10 cellular contexts compared by ENCODE assay signal in the genomic region with DNA sequence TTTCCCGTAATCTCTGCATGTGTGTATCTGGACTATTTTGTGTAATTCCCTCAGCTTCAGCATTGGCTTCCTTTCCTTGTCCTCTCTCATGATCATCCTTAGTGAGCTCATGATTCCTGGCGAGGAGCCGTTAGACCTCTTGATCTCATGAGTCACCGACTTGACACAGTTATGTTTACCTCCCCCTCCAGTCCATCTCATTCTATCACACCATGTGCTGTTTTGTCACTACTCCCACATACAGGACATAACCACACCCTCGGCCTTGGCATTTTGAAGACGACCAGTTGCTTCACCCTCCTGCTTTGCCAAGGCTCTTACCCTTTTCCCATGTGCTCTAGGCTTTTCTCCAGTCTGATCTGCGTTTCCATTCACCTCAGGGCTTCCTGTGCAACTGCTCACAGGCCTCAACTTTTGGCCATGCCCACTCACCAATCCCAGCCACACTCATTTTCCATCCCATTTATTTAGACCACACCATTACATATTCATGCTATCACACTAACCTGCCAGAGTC. TPM values are rescaled to one million over a fixed set of nuclear protein-coding genes. Genes with fewer than 3 reads are reported as not detected.
DNase-seq lines count a peak whose midpoint lies in the region; ATAC-seq and TF ChIP-seq lines count a peak whose summit lies in the region.
"Had no signal": no experiment of that assay in that cellular context is flagged by ENCODE, and none has a peak within 500 bp of the region (broad histone marks: within the 10 kb centered on the region; RNA-seq: fewer than 3 reads in every experiment).

No MANE protein-coding gene starts in this region.

- peak overlapping the region in 2 of 4 donors; percentile 6 to 35 for H3K27ac ChIP-seq in body of pancreas
- H3K27ac ChIP-seq: BLaER1 had no signal

- peaks cover 0 to 2% of the 10 kb centered on the region in 2 donors for H3K36me3 ChIP-seq in body of pancreas (replicated peaks in 1 of 2; ENCODE audit: insufficient read depth in 1 of 2, low read depth in 2 of 2)

- ATAC-seq in body of pancreas: peak; percentile 88

- no peak for TF ChIP-seq POLR2A in body of pancreas (IDR thresholded peaks at IDR 0.05)

- CTCF ChIA-PET in activated naive CD4-positive, alpha-beta T cell treated with anti-CD3 and anti-CD28 coated beads for 36 hours (lab: Charles Lee): no interaction called here

- intact Hi-C loops in body of pancreas (cut with DNase I): no loop called here
- intact Hi-C loops in activated naive CD4-positive, alpha-beta T cell treated with anti-CD3 and anti-CD28 coated beads for 36 hours (cut with micrococcal nuclease): no loop called here
- intact Hi-C loops in activated T-helper 2 cell treated with anti-CD3 and anti-CD28 coated beads, Interferon-gamma antibody, Interleukin-2, Interleukin-4, amounts not matched to agents 10 μg/mL and 5 μg/mL and 100 μg/mL, durations not matched to agents 14 hours and 24 hours and 36 hours (cut with micrococcal nuclease): no loop called here

- 49 to 68% methylated on average over 7 of the region's 7 CpGs for WGBS in body of pancreas, 2 donors

- H3K27me3 Mint-ChIP-seq in activated naive CD4-positive, alpha-beta T cell treated with anti-CD3 and anti-CD28 coated beads for 36 hours (ENCODE audit: low read depth): no peaks in the 10 kb centered on the region
- no peaks in the 10 kb centered on the region for H3K27me3 Mint-ChIP-seq in activated T-helper 2 cell treated with anti-CD3 and anti-CD28 coated beads, Interferon-gamma antibody, Interleukin-2, Interleukin-4, amounts not matched to agents 10 μg/mL and 5 μg/mL and 100 μg/mL, durations not matched to agents 14 hours and 24 hours and 36 hours (ENCODE audit: low read depth)
- H3K27me3 Mint-ChIP-seq: activated naive CD8-positive, alpha-beta T cell treated with anti-CD3 and anti-CD28 coated beads, Interleukin-2, amount 10 ng/mL, durations not matched to agents 7 days and 5 days had no signal

- peak; percentile 17 to 36 for DNase-seq in SHP77 (lab: John Stamatoyannopoulos, UW)
- DNase-seq in SHP77 treated with DMSO at 0.1 percent for 48 hours (lab: John Stamatoyannopoulos, UW): no peak
- DNase-seq in body of pancreas: peak; percentile 59 to 87 (median 70)
- DNase-seq in kidney glomerular epithelial cell (lab: John Stamatoyannopoulos, UW): peak; percentile 97
- peak; percentile 77 for DNase-seq in ureter (ENCODE audit: low spot score)
- DNase-seq in activated naive CD4-positive, alpha-beta T cell treated with anti-CD3 and anti-CD28 coated beads for 36 hours: no peak
- no peak for DNase-seq in activated T-helper 2 cell treated with anti-CD3 and anti-CD28 coated beads, Interferon-gamma antibody, Interleukin-2, Interleukin-4, amounts not matched to agents 10 μg/mL and 5 μg/mL and 100 μg/mL, durations not matched to agents 14 hours and 24 hours and 36 hours (ENCODE audit: low spot score)
- DNase-seq in effector CD8-positive, alpha-beta T cell (lab: John Stamatoyannopoulos, UW): no peak
- DNase-seq: activated naive CD8-positive, alpha-beta T cell treated with anti-CD3 and anti-CD28 coated beads, Interleukin-2, amount 10 ng/mL, durations not matched to agents 7 days and 5 days had no signal

- peaks cover 1% of the 10 kb centered on the region for H3K4me1 Mint-ChIP-seq in activated naive CD4-positive, alpha-beta T cell treated with anti-CD3 and anti-CD28 coated beads for 36 hours (ENCODE audit: low read depth)
- H3K4me1 Mint-ChIP-seq in activated T-helper 2 cell treated with anti-CD3 and anti-CD28 coated beads, Interferon-gamma antibody, Interleukin-2, Interleukin-4, amounts not matched to agents 10 μg/mL and 5 μg/mL and 100 μg/mL, durations not matched to agents 14 hours and 24 hours and 36 hours (ENCODE audit: low read depth): peaks cover under 1% of the 10 kb centered on the region

- TF ChIP-seq CTCF in body of pancreas (IDR thresholded peaks at IDR 0.05): no peak

- H3K36me3 Mint-ChIP-seq in activated naive CD4-positive, alpha-beta T cell treated with anti-CD3 and anti-CD28 coated beads for 36 hours (ENCODE audit: low read depth): peaks cover 2% of the 10 kb centered on the region
- peaks cover 9% of the 10 kb centered on the region for H3K36me3 Mint-ChIP-seq in activated T-helper 2 cell treated with anti-CD3 and anti-CD28 coated beads, Interferon-gamma antibody, Interleukin-2, Interleukin-4, amounts not matched to agents 10 μg/mL and 5 μg/mL and 100 μg/mL, durations not matched to agents 14 hours and 24 hours and 36 hours (ENCODE audit: low read depth)

- no peak overlapping the region for H3K4me3 ChIP-seq in body of pancreas
- H3K4me3 ChIP-seq: BLaER1 had no signal

- H3K4me1 ChIP-seq in body of pancreas: no peaks in the 10 kb centered on the region

- H3K9me3 ChIP-seq in body of pancreas: no peaks in the 10 kb centered on the region
- H3K9me3 ChIP-seq: BLaER1 had no signal

- H3K9me3 Mint-ChIP-seq in activated naive CD4-positive, alpha-beta T cell treated with anti-CD3 and anti-CD28 coated beads for 36 hours: no peaks in the 10 kb centered on the region
- no peaks in the 10 kb centered on the region for H3K9me3 Mint-ChIP-seq in activated T-helper 2 cell treated with anti-CD3 and anti-CD28 coated beads, Interferon-gamma antibody, Interleukin-2, Interleukin-4, amounts not matched to agents 10 μg/mL and 5 μg/mL and 100 μg/mL, durations not matched to agents 14 hours and 24 hours and 36 hours
- H3K9me3 Mint-ChIP-seq: activated naive CD8-positive, alpha-beta T cell treated with anti-CD3 and anti-CD28 coated beads, Interleukin-2, amount 10 ng/mL, durations not matched to agents 7 days and 5 days had no signal

- H3K27me3 ChIP-seq in body of pancreas: no peaks in the 10 kb centered on the region
- H3K27me3 ChIP-seq: BLaER1 had no signal

- no peak overlapping the region for H3K4me3 Mint-ChIP-seq in activated naive CD4-positive, alpha-beta T cell treated with anti-CD3 and anti-CD28 coated beads for 36 hours
- no peak overlapping the region for H3K4me3 Mint-ChIP-seq in activated T-helper 2 cell treated with anti-CD3 and anti-CD28 coated beads, Interferon-gamma antibody, Interleukin-2, Interleukin-4, amounts not matched to agents 10 μg/mL and 5 μg/mL and 100 μg/mL, durations not matched to agents 14 hours and 24 hours and 36 hours (ENCODE audit: low read depth)
- H3K4me3 Mint-ChIP-seq: activated naive CD8-positive, alpha-beta T cell treated with anti-CD3 and anti-CD28 coated beads, Interleukin-2, amount 10 ng/mL, durations not matched to agents 7 days and 5 days had no signal

- H3K27ac Mint-ChIP-seq in activated naive CD4-positive, alpha-beta T cell treated with anti-CD3 and anti-CD28 coated beads for 36 hours: no peak overlapping the region
- no peak overlapping the region for H3K27ac Mint-ChIP-seq in activated T-helper 2 cell treated with anti-CD3 and anti-CD28 coated beads, Interferon-gamma antibody, Interleukin-2, Interleukin-4, amounts not matched to agents 10 μg/mL and 5 μg/mL and 100 μg/mL, durations not matched to agents 14 hours and 24 hours and 36 hours
- H3K27ac Mint-ChIP-seq: activated naive CD8-positive, alpha-beta T cell treated with anti-CD3 and anti-CD28 coated beads, Interleukin-2, amount 10 ng/mL, durations not matched to agents 7 days and 5 days had no signal

RNA-seq across cellular contexts. Expression of a gene that starts 41.5 kb away (rescaled TPM):
- total RNA-seq in body of pancreas (10 to 100 TPM in 1 of 2 donors, 1 to 10 TPM in 1; 5.7 to 11.5 TPM), ureter (12.5 TPM)
- not detected for total RNA-seq in activated naive CD4-positive, alpha-beta T cell treated with anti-CD3 and anti-CD28 coated beads for 36 hours
- not detected in 2 replicates for total RNA-seq in activated T-helper 2 cell treated with anti-CD3 and anti-CD28 coated beads, Interferon-gamma antibody, Interleukin-2, Interleukin-4, amounts not matched to agents 10 μg/mL and 5 μg/mL and 100 μg/mL, durations not matched to agents 14 hours and 24 hours and 36 hours
- total RNA-seq: activated naive CD8-positive, alpha-beta T cell treated with anti-CD3 and anti-CD28 coated beads, Interleukin-2, amount 10 ng/mL, durations not matched to agents 7 days and 5 days had no signal

RNA-seq across cellular contexts. Expression of a gene that starts 50.7 kb away (rescaled TPM):
- 10 to 100 TPM; 15.8 to 18.2 TPM for total RNA-seq in body of pancreas
- total RNA-seq in ureter: 27.5 TPM
- 10 to 100 TPM; 11.5 to 13.5 TPM for total RNA-seq in activated naive CD4-positive, alpha-beta T cell treated with anti-CD3 and anti-CD28 coated beads for 36 hours
- total RNA-seq in activated T-helper 2 cell treated with anti-CD3 and anti-CD28 coated beads, Interferon-gamma antibody, Interleukin-2, Interleukin-4, amounts not matched to agents 10 μg/mL and 5 μg/mL and 100 μg/mL, durations not matched to agents 14 hours and 24 hours and 36 hours: 20.2 and 24.4 TPM in 2 replicates

Comparison
In these comparisons a context has a peak if more than half of its experiments do, and no peak if none do; other contexts are left out.
1. DNase-seq: peak in SHP77 (2 of 2), body of pancreas (4 of 4), kidney glomerular epithelial cell (single experiment) and ureter (single experiment); none in SHP77 treated with DMSO at 0.1 percent for 48 hours (single experiment), activated naive CD4-positive, alpha-beta T cell treated with anti-CD3 and anti-CD28 coated beads for 36 hours (single experiment), activated T-helper 2 cell treated with anti-CD3 and anti-CD28 coated beads, Interferon-gamma antibody, Interleukin-2, Interleukin-4, amounts not matched to agents 10 μg/mL and 5 μg/mL and 100 μg/mL, durations not matched to agents 14 hours and 24 hours and 36 hours (single experiment) and effector CD8-positive, alpha-beta T cell (single experiment).